1 cellular context compared by ENCODE assay signal in the genomic region with DNA sequence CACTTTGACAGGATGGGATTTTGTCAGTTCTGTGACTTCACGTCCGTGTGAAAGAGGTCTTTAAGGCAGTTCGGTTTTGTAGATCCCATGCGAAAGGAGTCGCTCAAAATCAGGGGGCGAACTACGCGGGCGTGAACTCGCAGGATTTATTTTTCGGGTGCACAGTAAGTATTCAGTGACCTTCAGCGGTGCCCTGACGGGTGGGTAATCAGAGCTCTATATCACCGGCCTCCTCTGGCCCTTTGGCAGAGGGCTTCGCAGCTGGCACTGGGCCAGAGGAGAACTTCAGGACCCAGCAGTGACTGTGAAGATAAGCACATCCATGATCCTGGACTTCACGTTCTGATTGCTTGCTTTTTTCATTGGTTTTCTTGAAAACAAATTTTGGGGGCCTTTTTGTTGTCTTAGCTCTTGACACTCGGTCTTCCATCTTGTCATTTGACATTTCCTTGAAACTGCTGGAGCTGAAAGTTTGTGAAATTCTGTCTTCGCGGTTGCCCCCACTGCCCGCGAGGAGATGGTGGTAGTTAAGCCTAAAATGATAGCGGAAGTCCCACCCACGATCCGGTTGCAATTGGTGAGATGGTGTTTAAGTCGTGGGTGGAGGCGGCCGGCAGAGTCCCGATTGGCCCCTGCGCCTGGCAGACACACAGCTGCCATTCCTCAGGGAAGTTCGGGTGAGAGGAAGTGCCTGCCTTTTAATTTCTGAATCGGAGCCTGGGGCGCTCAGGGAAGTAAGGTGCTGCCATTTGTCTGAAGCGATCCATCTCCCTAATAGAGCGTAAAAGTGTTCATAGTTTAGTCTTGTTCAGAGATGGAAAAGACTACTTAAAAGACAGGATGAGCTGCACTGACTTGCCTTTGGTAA.
TF ChIP-seq lines count a peak whose summit lies in the region.

A gene (minus strand): TSS at position 535 of the 868 bp plus-strand sequence. CDS start 872 bp downstream, outside the sequence.

TF ChIP-seq in SK-N-SH, 30 proteins besides CTCF, POLR2A, EP300 and RAD21 (continued from another document):
- TF ChIP-seq, protein P1, sequence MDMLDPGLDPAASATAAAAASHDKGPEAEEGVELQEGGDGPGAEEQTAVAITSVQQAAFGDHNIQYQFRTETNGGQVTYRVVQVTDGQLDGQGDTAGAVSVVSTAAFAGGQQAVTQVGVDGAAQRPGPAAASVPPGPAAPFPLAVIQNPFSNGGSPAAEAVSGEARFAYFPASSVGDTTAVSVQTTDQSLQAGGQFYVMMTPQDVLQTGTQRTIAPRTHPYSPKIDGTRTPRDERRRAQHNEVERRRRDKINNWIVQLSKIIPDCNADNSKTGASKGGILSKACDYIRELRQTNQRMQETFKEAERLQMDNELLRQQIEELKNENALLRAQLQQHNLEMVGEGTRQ (IDR thresholded peaks at IDR 0.05; ENCODE audit: borderline replicate concordance, low read depth, low read length) = no peak
- TF ChIP-seq FOSL2 (IDR thresholded peaks at IDR 0.05; ENCODE audit: borderline replicate concordance, low read depth) (no peak), TAF1 (IDR thresholded peaks at IDR 0.05; ENCODE audit: borderline replicate concordance, low read depth, low read length) (peak; percentile 52), MEF2A (IDR thresholded peaks at IDR 0.05; ENCODE audit: borderline replicate concordance, low read depth) (no peak), FOXM1 (IDR thresholded peaks at IDR 0.05; ENCODE audit: low read depth) (no peak), NFIC (IDR thresholded peaks at IDR 0.05; ENCODE audit: borderline replicate concordance) (peak; percentile 84), TEAD4 (IDR thresholded peaks at IDR 0.05; ENCODE audit: borderline replicate concordance, insufficient read depth) (no peak), NRF1 (IDR thresholded peaks at IDR 0.05; ENCODE audit: low read depth, low read length) (no peak), SIN3A (IDR thresholded peaks at IDR 0.05; ENCODE audit: borderline replicate concordance, low read depth, low read length) (no peak; the same call in 1 of the 2 replicates), JUND (IDR thresholded peaks at IDR 0.05) (no peak), EZH2phosphoT487 (IDR thresholded peaks at IDR 0.05; ENCODE audit: borderline replicate concordance, low read depth) (no peak), GATA2 (CRISPR knock-in tag; IDR thresholded peaks at IDR 0.05) (0 out of 2 replicates have a peak, but pooled peaks have one; percentile 27), YY1 (IDR thresholded peaks at IDR 0.05; ENCODE audit: low read depth) (peak; percentile 69; the same call in 1 of the 2 replicates), RCOR1 (IDR thresholded peaks at IDR 0.05; ENCODE audit: low read length) (peak; percentile 19; the same call in 1 of the 2 replicates), TCF12 (IDR thresholded peaks at IDR 0.05) (no peak; the same call in 1 of the 2 replicates)
- TF ChIP-seq, protein P2, sequence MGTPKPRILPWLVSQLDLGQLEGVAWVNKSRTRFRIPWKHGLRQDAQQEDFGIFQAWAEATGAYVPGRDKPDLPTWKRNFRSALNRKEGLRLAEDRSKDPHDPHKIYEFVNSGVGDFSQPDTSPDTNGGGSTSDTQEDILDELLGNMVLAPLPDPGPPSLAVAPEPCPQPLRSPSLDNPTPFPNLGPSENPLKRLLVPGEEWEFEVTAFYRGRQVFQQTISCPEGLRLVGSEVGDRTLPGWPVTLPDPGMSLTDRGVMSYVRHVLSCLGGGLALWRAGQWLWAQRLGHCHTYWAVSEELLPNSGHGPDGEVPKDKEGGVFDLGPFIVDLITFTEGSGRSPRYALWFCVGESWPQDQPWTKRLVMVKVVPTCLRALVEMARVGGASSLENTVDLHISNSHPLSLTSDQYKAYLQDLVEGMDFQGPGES (IDR thresholded peaks at IDR 0.05; ENCODE audit: low read depth, low read length) = peak; percentile 42; the same call in 1 of the 2 replicates
- TF ChIP-seq, protein P3, sequence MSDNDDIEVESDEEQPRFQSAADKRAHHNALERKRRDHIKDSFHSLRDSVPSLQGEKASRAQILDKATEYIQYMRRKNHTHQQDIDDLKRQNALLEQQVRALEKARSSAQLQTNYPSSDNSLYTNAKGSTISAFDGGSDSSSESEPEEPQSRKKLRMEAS (IDR thresholded peaks at IDR 0.05; ENCODE audit: low read depth) = peak; percentile 81
- TF ChIP-seq, protein P4, sequence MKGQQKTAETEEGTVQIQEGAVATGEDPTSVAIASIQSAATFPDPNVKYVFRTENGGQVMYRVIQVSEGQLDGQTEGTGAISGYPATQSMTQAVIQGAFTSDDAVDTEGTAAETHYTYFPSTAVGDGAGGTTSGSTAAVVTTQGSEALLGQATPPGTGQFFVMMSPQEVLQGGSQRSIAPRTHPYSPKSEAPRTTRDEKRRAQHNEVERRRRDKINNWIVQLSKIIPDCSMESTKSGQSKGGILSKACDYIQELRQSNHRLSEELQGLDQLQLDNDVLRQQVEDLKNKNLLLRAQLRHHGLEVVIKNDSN (IDR thresholded peaks at IDR 0.05; ENCODE audit: borderline replicate concordance, low read depth) = no peak
- TF ChIP-seq, protein P5, sequence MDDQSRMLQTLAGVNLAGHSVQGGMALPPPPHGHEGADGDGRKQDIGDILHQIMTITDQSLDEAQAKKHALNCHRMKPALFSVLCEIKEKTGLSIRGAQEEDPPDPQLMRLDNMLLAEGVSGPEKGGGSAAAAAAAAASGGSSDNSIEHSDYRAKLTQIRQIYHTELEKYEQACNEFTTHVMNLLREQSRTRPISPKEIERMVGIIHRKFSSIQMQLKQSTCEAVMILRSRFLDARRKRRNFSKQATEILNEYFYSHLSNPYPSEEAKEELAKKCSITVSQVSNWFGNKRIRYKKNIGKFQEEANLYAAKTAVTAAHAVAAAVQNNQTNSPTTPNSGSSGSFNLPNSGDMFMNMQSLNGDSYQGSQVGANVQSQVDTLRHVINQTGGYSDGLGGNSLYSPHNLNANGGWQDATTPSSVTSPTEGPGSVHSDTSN (IDR thresholded peaks at IDR 0.05) = peak; percentile 99
